Comparison of ENCODE assay signal across 16 cellular contexts in the genomic region with DNA sequence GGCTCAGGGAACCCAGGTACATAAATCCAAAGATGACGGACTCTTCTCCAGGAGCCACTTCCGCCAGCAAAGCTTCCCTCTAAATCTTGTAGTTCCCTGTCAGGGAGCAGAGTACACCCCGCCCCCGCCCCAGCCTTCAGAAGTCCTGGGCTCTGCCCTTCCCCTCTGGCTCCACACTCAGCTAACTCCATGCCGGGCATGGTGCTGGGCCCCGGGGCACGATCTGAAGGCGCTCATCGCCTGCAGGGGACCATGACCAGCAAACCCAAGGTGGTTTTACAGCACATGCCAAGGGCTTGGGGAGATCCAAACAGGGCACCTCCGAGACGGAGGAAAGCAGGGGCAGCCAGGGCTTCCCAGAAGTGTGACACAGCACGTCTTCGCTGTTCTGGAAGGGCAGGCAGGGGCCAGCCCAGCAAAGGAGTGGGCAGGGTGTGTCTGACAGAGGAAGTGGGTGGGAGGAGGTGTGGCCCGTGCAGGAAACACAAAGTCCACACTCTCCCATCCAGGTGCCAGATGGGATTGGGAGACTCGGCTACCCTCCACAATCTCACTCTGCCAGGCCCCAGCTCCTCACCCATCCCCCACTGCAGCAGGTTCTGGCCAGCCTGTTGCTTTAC. TPM values are rescaled to one million over a fixed set of nuclear protein-coding genes. Genes with fewer than 3 reads are reported as not detected.
DNase-seq lines count a peak whose midpoint lies in the region; ATAC-seq and TF ChIP-seq lines count a peak whose summit lies in the region.
"Had no signal": no experiment of that assay in that cellular context is flagged by ENCODE, and none has a peak within 500 bp of the region (broad histone marks: within the 10 kb centered on the region; RNA-seq: fewer than 3 reads in every experiment).

No MANE protein-coding gene starts in this region.

- DNase-seq in right cardiac atrium (no peak), left cardiac atrium (no peak), NCI-H446 treated with DMSO at 0.1 percent for 48 hours (lab: John Stamatoyannopoulos, UW) (no peak), DMS79 (lab: John Stamatoyannopoulos, UW) (no peak), AML-193 (lab: John Stamatoyannopoulos, UW) (no peak)
- no peak for DNase-seq in naive thymus-derived CD4-positive, alpha-beta T cell
- DNase-seq: activated gamma-delta T cell; NCI-H1436; NCI-H446; stimulated activated CD4-positive, alpha-beta T cell treated with anti-CD3 and anti-CD28 coated beads, Interleukin-2, amount 100 ng/mL, for 48 hours had no signal

- H3K27ac ChIP-seq in right cardiac atrium (ENCODE audit: low read length) (no peak overlapping the region), esophagus (ENCODE audit: low read depth in 2 of 2, low read length in 1 of 2) (peak overlapping the region; percentile 82 to 92)
- no peak overlapping the region for H3K27ac ChIP-seq in naive thymus-derived CD4-positive, alpha-beta T cell (ENCODE audit: low read depth, low read length)
- H3K27ac ChIP-seq: gastroesophageal sphincter had no signal

- H3K4me1 ChIP-seq in right cardiac atrium (ENCODE audit: control insufficient read depth, insufficient read depth, low read length) (no peaks in the 10 kb centered on the region), esophagus (ENCODE audit: control insufficient read depth in 2 of 2, insufficient read depth in 2 of 2, low read length in 1 of 2) (peaks cover 5 to 18% of the 10 kb centered on the region in 2 donors)
- no peaks in the 10 kb centered on the region for H3K4me1 ChIP-seq in naive thymus-derived CD4-positive, alpha-beta T cell (ENCODE audit: control insufficient read depth in 2 of 2, insufficient read depth in 2 of 2, low read length in 2 of 2)

- peak; percentile 48 to 63 for ATAC-seq in right cardiac atrium
- no peak for ATAC-seq in left cardiac atrium
- ATAC-seq in naive thymus-derived CD4-positive, alpha-beta T cell = no peak
- ATAC-seq: gastroesophageal sphincter had no signal

- 77% methylated on average over 15 of the region's 15 CpGs for WGBS in right cardiac atrium
- WGBS in esophagus, 2 donors = 41 to 42% methylated on average over 15 of the region's 15 CpGs

- H3K36me3 ChIP-seq in esophagus (ENCODE audit: control insufficient read depth in 2 of 2, insufficient read depth in 2 of 2, low read length in 1 of 2) = no peaks in the 10 kb centered on the region
- no peaks in the 10 kb centered on the region for H3K36me3 ChIP-seq in naive thymus-derived CD4-positive, alpha-beta T cell (ENCODE audit: control insufficient read depth in 2 of 3, insufficient read depth in 3 of 3, low read length in 3 of 3)
- H3K36me3 ChIP-seq: gastroesophageal sphincter had no signal

- CTCF ChIA-PET in naive thymus-derived CD4-positive, alpha-beta T cell (lab: Charles Lee) = no interaction called here

- no peaks in the 10 kb centered on the region for H3K27me3 Mint-ChIP-seq in nephron (ENCODE audit: low read depth)
- peaks cover 0 to 17% (median 14%) of the 10 kb centered on the region in 5 donors for H3K27me3 Mint-ChIP-seq in naive thymus-derived CD4-positive, alpha-beta T cell

- peak overlapping the region; percentile 58 to 73 (median 69) for H3K27ac Mint-ChIP-seq in nephron
- H3K27ac Mint-ChIP-seq in naive thymus-derived CD4-positive, alpha-beta T cell = no peak overlapping the region
- H3K27ac Mint-ChIP-seq: IgD-negative memory B cell had no signal

- H3K27me3 ChIP-seq in right cardiac atrium (ENCODE audit: control insufficient read depth, insufficient read depth) = no peaks in the 10 kb centered on the region
- no peaks in the 10 kb centered on the region for H3K27me3 ChIP-seq in esophagus (ENCODE audit: control insufficient read depth in 1 of 2, insufficient read depth in 2 of 2, low read length in 2 of 2)
- no peaks in the 10 kb centered on the region for H3K27me3 ChIP-seq in naive thymus-derived CD4-positive, alpha-beta T cell (ENCODE audit: control insufficient read depth in 2 of 2, insufficient read depth in 2 of 2, low read length in 2 of 2)
- H3K27me3 ChIP-seq: gastroesophageal sphincter had no signal

- POLR2A ChIA-PET in naive thymus-derived CD4-positive, alpha-beta T cell (lab: Charles Lee) = no interaction called here

- H3K4me3 Mint-ChIP-seq in nephron = peak overlapping the region in 1 of 3 experiments; percentile 15
- no peak overlapping the region for H3K4me3 Mint-ChIP-seq in naive thymus-derived CD4-positive, alpha-beta T cell
- H3K4me3 Mint-ChIP-seq: IgD-negative memory B cell had no signal

- no peaks in the 10 kb centered on the region for H3K9me3 ChIP-seq in right cardiac atrium (ENCODE audit: control insufficient read depth, low read length)
- no peaks in the 10 kb centered on the region for H3K9me3 ChIP-seq in esophagus (ENCODE audit: control insufficient read depth in 2 of 2, insufficient read depth in 1 of 2, low read depth in 1 of 2, low read length in 1 of 2)
- no peaks in the 10 kb centered on the region for H3K9me3 ChIP-seq in naive thymus-derived CD4-positive, alpha-beta T cell (ENCODE audit: control insufficient read depth in 2 of 3, low read length in 3 of 3)
- H3K9me3 ChIP-seq: gastroesophageal sphincter had no signal

- peaks cover 37% of the 10 kb centered on the region for H3K4me1 Mint-ChIP-seq in nephron
- H3K4me1 Mint-ChIP-seq in naive thymus-derived CD4-positive, alpha-beta T cell = peaks cover 0 to 4% (median 0%) of the 10 kb centered on the region in 7 donors
- H3K4me1 Mint-ChIP-seq: IgD-negative memory B cell had no signal

- peaks cover 4% of the 10 kb centered on the region for H3K36me3 Mint-ChIP-seq in nephron (ENCODE audit: low read depth)
- no peaks in the 10 kb centered on the region for H3K36me3 Mint-ChIP-seq in naive thymus-derived CD4-positive, alpha-beta T cell
- H3K36me3 Mint-ChIP-seq: IgD-negative memory B cell had no signal

- intact Hi-C loops in right cardiac atrium (cut with DNase I) = no loop called here
- intact Hi-C loops in left cardiac atrium (cut with DNase I) = no loop called here
- intact Hi-C loops in naive thymus-derived CD4-positive, alpha-beta T cell (cut with micrococcal nuclease) = no loop called here

- no peak for TF ChIP-seq CTCF in nephron (IDR thresholded peaks at IDR 0.05; ENCODE audit: unreplicated experiment in 3 of 3)

- H3K4me3 ChIP-seq in right cardiac atrium (ENCODE audit: low read length) (no peak overlapping the region), esophagus (ENCODE audit: low read depth in 1 of 2, low read length in 2 of 2) (peak overlapping the region in 1 of 2 donors; percentile 23)
- no peak overlapping the region for H3K4me3 ChIP-seq in naive thymus-derived CD4-positive, alpha-beta T cell (ENCODE audit: low read length)
- H3K4me3 ChIP-seq: gastroesophageal sphincter had no signal

- H3K9me3 Mint-ChIP-seq in nephron = peaks cover 14% of the 10 kb centered on the region
- peaks cover 0 to 6% (median 0%) of the 10 kb centered on the region in 11 donors for H3K9me3 Mint-ChIP-seq in naive thymus-derived CD4-positive, alpha-beta T cell

RNA-seq across cellular contexts. Expression of a gene that starts 41.6 kb away (rescaled TPM):
- not detected for total RNA-seq in right cardiac atrium
- polyA plus RNA-seq in right cardiac atrium = 0.05 TPM
- total RNA-seq in left cardiac atrium = not detected
- polyA plus RNA-seq in esophagus = under 1 TPM in 1 of 2 donors, not detected in 1; 0.18 TPM
- not detected for total RNA-seq in naive thymus-derived CD4-positive, alpha-beta T cell
- polyA plus RNA-seq in naive thymus-derived CD4-positive, alpha-beta T cell = not detected
- total RNA-seq: activated CD8-positive, alpha-beta memory T cell treated with anti-CD3 and anti-CD28 coated beads for 36 hours; pulmonary artery endothelial cell had no signal
- polyA plus RNA-seq: IgD-negative memory B cell had no signal

RNA-seq across cellular contexts. Expression of a gene that starts 48.0 kb away (rescaled TPM):
- 1 to 10 TPM in 2 of 4 donors, under 1 TPM in 2; 0.57 to 1.1 (median 0.92) TPM for total RNA-seq in right cardiac atrium
- polyA plus RNA-seq in right cardiac atrium = 0.88 TPM
- total RNA-seq in left cardiac atrium = 1 to 10 TPM; 2.1 to 5.2 TPM
- 1 to 10 TPM; 3.4 to 5.8 TPM for polyA plus RNA-seq in esophagus
- not detected for total RNA-seq in naive thymus-derived CD4-positive, alpha-beta T cell
- polyA plus RNA-seq in naive thymus-derived CD4-positive, alpha-beta T cell = not detected
- total RNA-seq: activated CD8-positive, alpha-beta memory T cell treated with anti-CD3 and anti-CD28 coated beads for 36 hours had no signal
- polyA plus RNA-seq: IgD-negative memory B cell had no signal

Comparison
In these comparisons a context has a peak if more than half of its experiments do, and no peak if none do; other contexts are left out.
1. ATAC-seq: peak in right cardiac atrium (2 of 2); none in left cardiac atrium (0 of 2) and naive thymus-derived CD4-positive, alpha-beta T cell (single experiment).
2. H3K27ac ChIP-seq: peak in esophagus (2 of 2); none in right cardiac atrium (single experiment) and naive thymus-derived CD4-positive, alpha-beta T cell (single experiment).
3. H3K27ac Mint-ChIP-seq: peak in nephron (3 of 3); none in naive thymus-derived CD4-positive, alpha-beta T cell (0 of 9).